2 cellular contexts compared by ENCODE assay signal in genomic region chr12:124506832-124507153, GRCh38.
TF ChIP-seq lines count a peak whose summit lies in the region.

No MANE protein-coding gene starts in this region.

TF ChIP-seq in SK-N-SH, 30 proteins besides CTCF, POLR2A, EP300 and RAD21 (continued from another document):
- TF ChIP-seq PBX3 (IDR thresholded peaks at IDR 0.05) (no peak), FOXM1 (IDR thresholded peaks at IDR 0.05; ENCODE audit: low read depth) (no peak), ZBTB33 (IDR thresholded peaks at IDR 0.05; ENCODE audit: borderline replicate concordance, low read depth) (no peak), RCOR1 (IDR thresholded peaks at IDR 0.05; ENCODE audit: low read length) (no peak)

TF ChIP-seq in SK-N-SH treated with all-trans-retinoic acid at 6 μM for 48 hours, 23 proteins besides CTCF, POLR2A, EP300 and RAD21 (continued from another document):
- no peak for TF ChIP-seq PATZ1 (CRISPR knock-in tag; IDR thresholded peaks at IDR 0.05; ENCODE audit: borderline replicate concordance)
- TF ChIP-seq ISL1 (CRISPR knock-in tag; IDR thresholded peaks at IDR 0.05), result no peak
- TF ChIP-seq ZNF70 (CRISPR knock-in tag; IDR thresholded peaks at IDR 0.05), result no peak
- no peak for TF ChIP-seq RARB (CRISPR knock-in tag; IDR thresholded peaks at IDR 0.05)
